ENCODE assay signal across 8 cellular contexts in the genomic region with DNA sequence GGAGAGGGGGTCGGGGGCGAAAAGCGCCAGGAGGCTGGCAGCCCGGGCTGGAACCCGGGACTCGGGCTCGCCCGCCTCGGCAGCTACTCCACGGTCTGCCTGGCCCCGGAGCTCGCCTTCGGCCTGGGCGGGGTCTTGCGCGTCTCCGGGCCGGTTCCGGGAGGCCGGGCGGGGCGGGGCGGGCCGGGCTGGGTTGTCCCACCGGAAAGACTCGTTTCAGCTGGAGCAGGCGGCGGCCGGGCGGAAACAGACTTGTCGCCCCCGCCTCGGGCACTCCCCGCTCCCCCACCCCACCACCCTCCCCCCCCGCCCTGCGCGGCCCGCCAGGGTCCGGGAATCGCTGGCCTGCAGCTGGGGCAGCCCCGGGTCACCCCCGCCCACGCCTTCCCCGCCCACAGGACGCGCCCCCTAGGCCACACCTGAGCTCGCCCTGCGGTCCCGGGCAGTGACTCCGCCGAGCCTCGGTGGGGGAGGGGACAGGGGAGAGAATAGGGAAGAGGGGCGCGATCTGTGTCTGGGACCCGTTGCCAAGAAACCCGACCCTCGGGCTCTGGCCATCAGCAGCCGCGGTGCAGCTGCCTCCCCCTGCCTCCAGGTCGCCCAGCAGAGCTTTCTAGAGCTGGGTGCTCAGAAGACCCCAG.
DNase-seq lines count a peak whose midpoint lies in the region; ATAC-seq and TF ChIP-seq lines count a peak whose summit lies in the region.

No MANE protein-coding gene starts in this region.

- H3K27me3 ChIP-seq in heart right ventricle, result peaks cover 0 to 61% (median 25%) of the 10 kb centered on the region in 7 donors
- H3K27me3 ChIP-seq in psoas muscle (ENCODE audit: insufficient read depth in 3 of 3, low read length in 2 of 3), result peaks cover 0 to 46% (median 17%) of the 10 kb centered on the region in 3 donors

- H3K4me3 ChIP-seq in heart right ventricle, result peak overlapping the region; percentile 43 to 70 (median 53)
- peak overlapping the region; percentile 62 for H3K4me3 ChIP-seq in psoas muscle

- peaks cover 45% of the 10 kb centered on the region for H3K27me3 Mint-ChIP-seq in activated T-cell treated with anti-CD3 and anti-CD28 coated beads, Interleukin-2, amount 50 U/mL, for 72 hours (ENCODE audit: low read depth)
- H3K27me3 Mint-ChIP-seq in T-helper 2 cell treated with Interferon-gamma antibody and Interleukin-4, amounts not matched to agents 5 μg/mL and 100 μg/mL, for 36 hours (ENCODE audit: low read depth), result peaks cover 37% of the 10 kb centered on the region

- H3K4me1 ChIP-seq in heart right ventricle, result peaks cover 4 to 36% (median 26%) of the 10 kb centered on the region in 9 donors
- no peaks in the 10 kb centered on the region for H3K4me1 ChIP-seq in psoas muscle

- peaks cover 0 to 2% of the 10 kb centered on the region in 2 donors for H3K36me3 Mint-ChIP-seq in activated T-cell treated with anti-CD3 and anti-CD28 coated beads, Interleukin-2, amount 50 U/mL, for 72 hours (ENCODE audit: insufficient read depth in 2 of 2)
- H3K36me3 Mint-ChIP-seq in T-helper 2 cell treated with Interferon-gamma antibody and Interleukin-4, amounts not matched to agents 5 μg/mL and 100 μg/mL, for 36 hours (ENCODE audit: low read depth), result no peaks in the 10 kb centered on the region

- no peak overlapping the region for H3K27ac Mint-ChIP-seq in activated T-cell treated with anti-CD3 and anti-CD28 coated beads, Interleukin-2, amount 50 U/mL, for 72 hours
- H3K27ac Mint-ChIP-seq in T-helper 2 cell treated with Interferon-gamma antibody and Interleukin-4, amounts not matched to agents 5 μg/mL and 100 μg/mL, for 36 hours, result no peak overlapping the region

- H3K4me1 Mint-ChIP-seq in activated T-cell treated with anti-CD3 and anti-CD28 coated beads, Interleukin-2, amount 50 U/mL, for 72 hours (ENCODE audit: low read depth), result peaks cover 6% of the 10 kb centered on the region
- no peaks in the 10 kb centered on the region for H3K4me1 Mint-ChIP-seq in T-helper 2 cell treated with Interferon-gamma antibody and Interleukin-4, amounts not matched to agents 5 μg/mL and 100 μg/mL, for 36 hours (ENCODE audit: low read depth)

- no peaks in the 10 kb centered on the region for H3K36me3 ChIP-seq in heart right ventricle
- H3K36me3 ChIP-seq in psoas muscle (ENCODE audit: insufficient read depth in 1 of 2, low read depth in 1 of 2), result no peaks in the 10 kb centered on the region

- H3K27ac ChIP-seq in heart right ventricle (peak overlapping the region; percentile 72 to 98 (median 90)), psoas muscle (peak overlapping the region; percentile 75)

- peaks cover 0 to 3% of the 10 kb centered on the region in 2 donors for H3K9me3 Mint-ChIP-seq in activated T-cell treated with anti-CD3 and anti-CD28 coated beads, Interleukin-2, amount 50 U/mL, for 72 hours
- no peaks in the 10 kb centered on the region for H3K9me3 Mint-ChIP-seq in T-helper 2 cell treated with Interferon-gamma antibody and Interleukin-4, amounts not matched to agents 5 μg/mL and 100 μg/mL, for 36 hours

- ATAC-seq in activated T-cell treated with anti-CD3 and anti-CD28 coated beads, Interleukin-2, amount 50 U/mL, for 72 hours (replicated peaks in 1 of 2), result peak in 1 of 2 donors; percentile 52
- ATAC-seq in heart right ventricle (peak; percentile 89 to 94 (median 92)), psoas muscle (peak; percentile 40 to 77 (median 71)), GM19395 (IDR thresholded peaks at IDR 0.05; ENCODE audit: unreplicated experiment) (no peak)

- peak overlapping the region; percentile 64 to 79 for H3K4me3 Mint-ChIP-seq in activated T-cell treated with anti-CD3 and anti-CD28 coated beads, Interleukin-2, amount 50 U/mL, for 72 hours
- no peak overlapping the region for H3K4me3 Mint-ChIP-seq in T-helper 2 cell treated with Interferon-gamma antibody and Interleukin-4, amounts not matched to agents 5 μg/mL and 100 μg/mL, for 36 hours

- DNase-seq in GM03348 (ENCODE audit: low spot score) (peak; percentile 34), heart right ventricle (peak; percentile 80), psoas muscle (peak; percentile 73 to 75), NCI-H82 (lab: John Stamatoyannopoulos, UW) (no peak), DMS53 treated with DMSO at 0.1 percent for 48 hours (lab: John Stamatoyannopoulos, UW; ENCODE audit: unreplicated experiment) (no peak)
- peak; percentile 19 to 24 for DNase-seq in activated T-cell treated with anti-CD3 and anti-CD28 coated beads, Interleukin-2, amount 50 U/mL, for 72 hours
- no peak for DNase-seq in T-helper 2 cell treated with Interferon-gamma antibody and Interleukin-4, amounts not matched to agents 5 μg/mL and 100 μg/mL, for 36 hours (ENCODE audit: low spot score)

- intact Hi-C loops in heart right ventricle (cut with DNase I), result loop anchor here in 6 of 10 donors (1.0 to 10.0 kb wide), 11 partner anchors 22 to 111 kb away; partner anchors contain the start of gene KCTD15 (in 4 of the 6)
- intact Hi-C loops in psoas muscle (cut with DNase I), result loop anchor here in 1 of 2 donors (10.0 kb wide), 1 partner anchor 111 kb away; the partner anchor contains the start of gene KCTD15

- TF ChIP-seq CTCF in heart right ventricle (IDR thresholded peaks at IDR 0.05), result no peak
- no peak for TF ChIP-seq CTCF in psoas muscle (IDR thresholded peaks at IDR 0.05)

- 1% methylated on average over 26 to 60 of the region's 60 CpGs for WGBS in heart right ventricle, 2 donors
- WGBS in psoas muscle, 3 donors, result 0 to 4% (median 1%) methylated on average over 13 to 60 of the region's 60 CpGs

- peaks cover 0 to 3% (median 0%) of the 10 kb centered on the region in 11 donors for H3K9me3 ChIP-seq in heart right ventricle
- no peaks in the 10 kb centered on the region for H3K9me3 ChIP-seq in psoas muscle

Comparison
In these comparisons a context has a peak if more than half of its experiments do, and no peak if none do; other contexts are left out.
1. DNase-seq: peak in GM03348 (single experiment), activated T-cell treated with anti-CD3 and anti-CD28 coated beads, Interleukin-2, amount 50 U/mL, for 72 hours (2 of 2), heart right ventricle (2 of 2) and psoas muscle (2 of 2); none in NCI-H82 (single experiment), T-helper 2 cell treated with Interferon-gamma antibody and Interleukin-4, amounts not matched to agents 5 μg/mL and 100 μg/mL, for 36 hours (single experiment) and DMS53 treated with DMSO at 0.1 percent for 48 hours (single experiment).